Comparison of ENCODE assay signal across 35 cellular contexts in genomic region chr7:64633401-64633800, GRCh38.
"Had no signal": no experiment of that assay in that cellular context is flagged by ENCODE, and none has a peak within 500 bp of the region (broad histone marks: within the 10 kb centered on the region; RNA-seq: fewer than 3 reads in every experiment).

No MANE protein-coding gene starts in this region.

- DNase-seq: Karpas-422, Kasumi-1, MG63, MM.1S, MV-4-11, NCI-H1048, NCI-H1092, NCI-H1092 treated with DMSO at 0.1 percent for 48 hours, NCI-H1105, NCI-H1105 treated with DMSO at 0.1 percent for 48 hours, NCI-H1417, NCI-H1417 treated with DMSO at 0.1 percent for 48 hours, NCI-H1436, NCI-H1436 treated with DMSO at 0.1 percent for 48 hours, NCI-H146, NCI-H1694, NCI-H1694 treated with DMSO at 0.1 percent for 48 hours, NCI-H187, NCI-H187 treated with DMSO at 0.1 percent for 48 hours, NCI-H1930, NCI-H2029, NCI-H2029 treated with DMSO at 0.1 percent for 48 hours, NCI-H2081, NCI-H2081 treated with DMSO at 0.1 percent for 48 hours, NCI-H2107, NCI-H2171, NCI-H2171 treated with DMSO at 0.1 percent for 48 hours, NCI-H2227 treated with DMSO at 0.1 percent for 48 hours, NCI-H226, NCI-H345, NCI-H446, NCI-H446 treated with DMSO at 0.1 percent for 48 hours, NCI-H510A, NCI-H510A treated with DMSO at 0.1 percent for 48 hours, NCI-H524 had no signal

- H3K9me3 ChIP-seq: MG63 had no signal

- H3K4me3 ChIP-seq: MG63 had no signal

- H3K36me3 ChIP-seq: MG63 had no signal

- H3K27me3 ChIP-seq: MG63 had no signal
